In genomic region chr1:184881941-184882648, GRCh38 we compare ENCODE assay signal across 1 cellular context.
TF ChIP-seq lines count a peak whose summit lies in the region.

No MANE protein-coding gene starts in this region.

TF ChIP-seq in GM12878, 131 proteins besides CTCF, POLR2A, EP300 and RAD21 (continued from another document and continues in another):
- TF ChIP-seq, protein P1, sequence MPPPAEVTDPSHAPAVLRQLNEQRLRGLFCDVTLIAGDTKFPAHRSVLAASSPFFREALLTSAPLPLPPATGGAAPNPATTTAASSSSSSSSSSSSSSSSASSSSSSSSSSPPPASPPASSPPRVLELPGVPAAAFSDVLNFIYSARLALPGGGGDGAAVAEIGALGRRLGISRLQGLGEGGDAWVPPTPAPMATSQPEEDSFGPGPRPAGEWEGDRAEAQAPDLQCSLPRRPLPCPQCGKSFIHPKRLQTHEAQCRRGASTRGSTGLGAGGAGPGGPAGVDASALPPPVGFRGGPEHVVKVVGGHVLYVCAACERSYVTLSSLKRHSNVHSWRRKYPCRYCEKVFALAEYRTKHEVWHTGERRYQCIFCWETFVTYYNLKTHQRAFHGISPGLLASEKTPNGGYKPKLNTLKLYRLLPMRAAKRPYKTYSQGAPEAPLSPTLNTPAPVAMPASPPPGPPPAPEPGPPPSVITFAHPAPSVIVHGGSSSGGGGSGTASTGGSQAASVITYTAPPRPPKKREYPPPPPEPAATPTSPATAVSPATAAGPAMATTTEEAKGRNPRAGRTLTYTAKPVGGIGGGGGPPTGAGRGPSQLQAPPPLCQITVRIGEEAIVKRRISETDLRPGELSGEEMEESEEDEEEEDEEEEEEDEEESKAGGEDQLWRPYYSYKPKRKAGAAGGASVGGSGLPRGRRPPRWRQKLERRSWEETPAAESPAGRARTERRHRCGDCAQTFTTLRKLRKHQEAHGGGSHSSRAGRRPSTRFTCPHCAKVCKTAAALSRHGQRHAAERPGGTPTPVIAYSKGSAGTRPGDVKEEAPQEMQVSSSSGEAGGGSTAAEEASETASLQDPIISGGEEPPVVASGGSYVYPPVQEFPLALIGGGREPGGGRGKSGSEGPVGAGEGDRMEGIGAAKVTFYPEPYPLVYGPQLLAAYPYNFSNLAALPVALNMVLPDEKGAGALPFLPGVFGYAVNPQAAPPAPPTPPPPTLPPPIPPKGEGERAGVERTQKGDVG (CRISPR knock-in tag; IDR thresholded peaks at IDR 0.05): 0 out of 2 replicates have a peak, but pooled peaks have one; percentile 31
- TF ChIP-seq ZNF687 (IDR thresholded peaks at IDR 0.05) (peak; percentile 92), CUX1 (IDR thresholded peaks at IDR 0.05; ENCODE audit: insufficient replicate concordance, low read depth, low read length) (no peak), EGR1 (IDR thresholded peaks at IDR 0.05; ENCODE audit: borderline replicate concordance in 1 of 2, low read depth in 2 of 2, low read length in 2 of 2) (no peak), MXI1 (IDR thresholded peaks at IDR 0.05; ENCODE audit: low read depth, low read length) (no peak), SIX5 (IDR thresholded peaks at IDR 0.05; ENCODE audit: low read depth, low read length, severe bottlenecking) (no peak), ZNF384 (IDR thresholded peaks at IDR 0.05; ENCODE audit: borderline replicate concordance, low read depth, low read length) (no peak), MTA2 (IDR thresholded peaks at IDR 0.05; ENCODE audit: low read depth) (peak; percentile 69; the same call in 1 of the 2 replicates), ZBED1 (IDR thresholded peaks at IDR 0.05; ENCODE audit: borderline replicate concordance) (peak; percentile 49; the same call in 1 of the 2 replicates), FOXM1 (IDR thresholded peaks at IDR 0.05; ENCODE audit: low read depth, low read length) (peak; percentile 58; the same call in 1 of the 2 replicates), NR2F1 (conservative IDR thresholded peaks at IDR 0.05) (0 out of 2 replicates have a peak, but pooled peaks have one; percentile 28), CREM (IDR thresholded peaks at IDR 0.05; ENCODE audit: low read depth) (peak; percentile 72; the same call in 1 of the 2 replicates), ASH2L (IDR thresholded peaks at IDR 0.05; ENCODE audit: borderline replicate concordance, low read depth) (no peak), REST (IDR thresholded peaks at IDR 0.05; ENCODE audit: low read depth, low read length) (no peak), IKZF1 (conservative IDR thresholded peaks at IDR 0.05) (peak; percentile 43; the same call in 1 of the 2 replicates), ZNF24 (IDR thresholded peaks at IDR 0.05) (no peak), CREB1 (IDR thresholded peaks at IDR 0.05; ENCODE audit: low read depth) (peak; percentile 72; the same call in 1 of the 2 replicates), STAT1 (conservative IDR thresholded peaks at IDR 0.05) (no peak), MEF2A (IDR thresholded peaks at IDR 0.05; ENCODE audit: insufficient read depth, low read depth, low read length) (peak; percentile 62; the same call in 1 of the 2 replicates), ATF7 (IDR thresholded peaks at IDR 0.05; ENCODE audit: low read depth) (peak; percentile 53; the same call in 1 of the 2 replicates), EED (IDR thresholded peaks at IDR 0.05; ENCODE audit: low read depth) (peak; percentile 81), RUNX3 (IDR thresholded peaks at IDR 0.05; ENCODE audit: low read length) (peak; percentile 81), CBX3 (IDR thresholded peaks at IDR 0.05; ENCODE audit: borderline replicate concordance, low read depth) (no peak), TCF7 (IDR thresholded peaks at IDR 0.05; ENCODE audit: borderline replicate concordance) (no peak), MAX (IDR thresholded peaks at IDR 0.05; ENCODE audit: low read depth, low read length) (no peak)
- TF ChIP-seq, protein P2, sequence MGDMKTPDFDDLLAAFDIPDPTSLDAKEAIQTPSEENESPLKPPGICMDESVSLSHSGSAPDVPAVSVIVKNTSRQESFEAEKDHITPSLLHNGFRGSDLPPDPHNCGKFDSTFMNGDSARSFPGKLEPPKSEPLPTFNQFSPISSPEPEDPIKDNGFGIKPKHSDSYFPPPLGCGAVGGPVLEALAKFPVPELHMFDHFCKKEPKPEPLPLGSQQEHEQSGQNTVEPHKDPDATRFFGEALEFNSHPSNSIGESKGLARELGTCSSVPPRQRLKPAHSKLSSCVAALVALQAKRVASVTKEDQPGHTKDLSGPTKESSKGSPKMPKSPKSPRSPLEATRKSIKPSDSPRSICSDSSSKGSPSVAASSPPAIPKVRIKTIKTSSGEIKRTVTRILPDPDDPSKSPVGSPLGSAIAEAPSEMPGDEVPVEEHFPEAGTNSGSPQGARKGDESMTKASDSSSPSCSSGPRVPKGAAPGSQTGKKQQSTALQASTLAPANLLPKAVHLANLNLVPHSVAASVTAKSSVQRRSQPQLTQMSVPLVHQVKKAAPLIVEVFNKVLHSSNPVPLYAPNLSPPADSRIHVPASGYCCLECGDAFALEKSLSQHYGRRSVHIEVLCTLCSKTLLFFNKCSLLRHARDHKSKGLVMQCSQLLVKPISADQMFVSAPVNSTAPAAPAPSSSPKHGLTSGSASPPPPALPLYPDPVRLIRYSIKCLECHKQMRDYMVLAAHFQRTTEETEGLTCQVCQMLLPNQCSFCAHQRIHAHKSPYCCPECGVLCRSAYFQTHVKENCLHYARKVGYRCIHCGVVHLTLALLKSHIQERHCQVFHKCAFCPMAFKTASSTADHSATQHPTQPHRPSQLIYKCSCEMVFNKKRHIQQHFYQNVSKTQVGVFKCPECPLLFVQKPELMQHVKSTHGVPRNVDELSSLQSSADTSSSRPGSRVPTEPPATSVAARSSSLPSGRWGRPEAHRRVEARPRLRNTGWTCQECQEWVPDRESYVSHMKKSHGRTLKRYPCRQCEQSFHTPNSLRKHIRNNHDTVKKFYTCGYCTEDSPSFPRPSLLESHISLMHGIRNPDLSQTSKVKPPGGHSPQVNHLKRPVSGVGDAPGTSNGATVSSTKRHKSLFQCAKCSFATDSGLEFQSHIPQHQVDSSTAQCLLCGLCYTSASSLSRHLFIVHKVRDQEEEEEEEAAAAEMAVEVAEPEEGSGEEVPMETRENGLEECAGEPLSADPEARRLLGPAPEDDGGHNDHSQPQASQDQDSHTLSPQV (IDR thresholded peaks at IDR 0.05): peak; percentile 94
- TF ChIP-seq, protein P3, sequence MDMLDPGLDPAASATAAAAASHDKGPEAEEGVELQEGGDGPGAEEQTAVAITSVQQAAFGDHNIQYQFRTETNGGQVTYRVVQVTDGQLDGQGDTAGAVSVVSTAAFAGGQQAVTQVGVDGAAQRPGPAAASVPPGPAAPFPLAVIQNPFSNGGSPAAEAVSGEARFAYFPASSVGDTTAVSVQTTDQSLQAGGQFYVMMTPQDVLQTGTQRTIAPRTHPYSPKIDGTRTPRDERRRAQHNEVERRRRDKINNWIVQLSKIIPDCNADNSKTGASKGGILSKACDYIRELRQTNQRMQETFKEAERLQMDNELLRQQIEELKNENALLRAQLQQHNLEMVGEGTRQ (IDR thresholded peaks at IDR 0.05; ENCODE audit: borderline replicate concordance, low read depth, low read length): no peak
- TF ChIP-seq, protein P4, sequence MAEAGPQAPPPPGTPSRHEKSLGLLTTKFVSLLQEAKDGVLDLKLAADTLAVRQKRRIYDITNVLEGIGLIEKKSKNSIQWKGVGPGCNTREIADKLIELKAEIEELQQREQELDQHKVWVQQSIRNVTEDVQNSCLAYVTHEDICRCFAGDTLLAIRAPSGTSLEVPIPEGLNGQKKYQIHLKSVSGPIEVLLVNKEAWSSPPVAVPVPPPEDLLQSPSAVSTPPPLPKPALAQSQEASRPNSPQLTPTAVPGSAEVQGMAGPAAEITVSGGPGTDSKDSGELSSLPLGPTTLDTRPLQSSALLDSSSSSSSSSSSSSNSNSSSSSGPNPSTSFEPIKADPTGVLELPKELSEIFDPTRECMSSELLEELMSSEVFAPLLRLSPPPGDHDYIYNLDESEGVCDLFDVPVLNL (IDR thresholded peaks at IDR 0.05; ENCODE audit: low read depth, low read length): no peak
- TF ChIP-seq, protein P5, sequence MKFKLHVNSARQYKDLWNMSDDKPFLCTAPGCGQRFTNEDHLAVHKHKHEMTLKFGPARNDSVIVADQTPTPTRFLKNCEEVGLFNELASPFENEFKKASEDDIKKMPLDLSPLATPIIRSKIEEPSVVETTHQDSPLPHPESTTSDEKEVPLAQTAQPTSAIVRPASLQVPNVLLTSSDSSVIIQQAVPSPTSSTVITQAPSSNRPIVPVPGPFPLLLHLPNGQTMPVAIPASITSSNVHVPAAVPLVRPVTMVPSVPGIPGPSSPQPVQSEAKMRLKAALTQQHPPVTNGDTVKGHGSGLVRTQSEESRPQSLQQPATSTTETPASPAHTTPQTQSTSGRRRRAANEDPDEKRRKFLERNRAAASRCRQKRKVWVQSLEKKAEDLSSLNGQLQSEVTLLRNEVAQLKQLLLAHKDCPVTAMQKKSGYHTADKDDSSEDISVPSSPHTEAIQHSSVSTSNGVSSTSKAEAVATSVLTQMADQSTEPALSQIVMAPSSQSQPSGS (IDR thresholded peaks at IDR 0.05; ENCODE audit: low read length): peak; percentile 48; the same call in 1 of the 2 replicates
